Comparison of ENCODE assay signal across 3 cellular contexts in the genomic region with DNA sequence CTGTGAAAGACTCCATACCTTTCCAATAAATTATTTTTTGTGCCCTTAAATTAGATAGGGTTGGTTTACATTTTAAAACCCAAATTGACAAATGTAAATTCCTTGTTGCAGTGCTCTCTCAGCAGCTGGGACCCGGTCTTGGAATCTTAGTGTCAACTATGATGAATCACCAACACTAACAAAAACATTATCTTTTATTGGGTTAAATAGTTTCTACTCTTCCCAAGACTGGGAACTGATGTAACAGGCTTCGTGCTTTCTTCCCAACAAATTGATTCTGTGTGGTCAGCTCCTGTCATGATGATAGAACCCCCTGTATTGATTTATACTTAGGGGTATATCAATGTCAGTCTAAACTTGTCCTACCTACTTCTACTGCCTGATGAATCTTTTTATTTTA.
TF ChIP-seq lines count a peak whose summit lies in the region.

No MANE protein-coding gene starts in this region.

TF ChIP-seq in A549, 52 proteins besides CTCF, POLR2A, EP300 and RAD21 (continued from another document):
- TF ChIP-seq MAFK (IDR thresholded peaks at IDR 0.05; ENCODE audit: partially characterized antibody) (no peak), RNF2 (IDR thresholded peaks at IDR 0.05; ENCODE audit: borderline replicate concordance, low read depth) (no peak), CBX2 (IDR thresholded peaks at IDR 0.05; ENCODE audit: borderline replicate concordance, low read depth) (no peak), CEBPB (IDR thresholded peaks at IDR 0.05) (no peak), HOXB5 (CRISPR knock-in tag; IDR thresholded peaks at IDR 0.05) (no peak)
- TF ChIP-seq, protein P1, sequence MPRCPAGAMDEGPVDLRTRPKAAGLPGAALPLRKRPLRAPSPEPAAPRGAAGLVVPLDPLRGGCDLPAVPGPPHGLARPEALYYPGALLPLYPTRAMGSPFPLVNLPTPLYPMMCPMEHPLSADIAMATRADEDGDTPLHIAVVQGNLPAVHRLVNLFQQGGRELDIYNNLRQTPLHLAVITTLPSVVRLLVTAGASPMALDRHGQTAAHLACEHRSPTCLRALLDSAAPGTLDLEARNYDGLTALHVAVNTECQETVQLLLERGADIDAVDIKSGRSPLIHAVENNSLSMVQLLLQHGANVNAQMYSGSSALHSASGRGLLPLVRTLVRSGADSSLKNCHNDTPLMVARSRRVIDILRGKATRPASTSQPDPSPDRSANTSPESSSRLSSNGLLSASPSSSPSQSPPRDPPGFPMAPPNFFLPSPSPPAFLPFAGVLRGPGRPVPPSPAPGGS (IDR thresholded peaks at IDR 0.05) = no peak

TF ChIP-seq in WTC11, 78 proteins besides CTCF, POLR2A, EP300 and RAD21 (continued from another document):
- TF ChIP-seq OVOL2 (CRISPR knock-in tag; IDR thresholded peaks at IDR 0.05; ENCODE audit: borderline replicate concordance) (no peak), CBFB (CRISPR knock-in tag; IDR thresholded peaks at IDR 0.05; ENCODE audit: low read depth) (no peak), TP53 (CRISPR knock-in tag; IDR thresholded peaks at IDR 0.05) (no peak)

TF ChIP-seq in SK-N-SH, 30 proteins besides CTCF, POLR2A, EP300 and RAD21:
- TF ChIP-seq FOXJ3 (CRISPR knock-in tag; IDR thresholded peaks at IDR 0.05) (no peak), MXI1 (IDR thresholded peaks at IDR 0.05; ENCODE audit: low read depth, low read length) (no peak), FOXM1 (IDR thresholded peaks at IDR 0.05; ENCODE audit: low read depth) (no peak), RCOR1 (IDR thresholded peaks at IDR 0.05; ENCODE audit: low read length) (no peak), JUND (IDR thresholded peaks at IDR 0.05) (no peak), CHD2 (IDR thresholded peaks at IDR 0.05; ENCODE audit: low read length, partially characterized antibody) (no peak), TCF12 (IDR thresholded peaks at IDR 0.05) (no peak)
